ENCODE assay signal across 19 cellular contexts in the genomic region with DNA sequence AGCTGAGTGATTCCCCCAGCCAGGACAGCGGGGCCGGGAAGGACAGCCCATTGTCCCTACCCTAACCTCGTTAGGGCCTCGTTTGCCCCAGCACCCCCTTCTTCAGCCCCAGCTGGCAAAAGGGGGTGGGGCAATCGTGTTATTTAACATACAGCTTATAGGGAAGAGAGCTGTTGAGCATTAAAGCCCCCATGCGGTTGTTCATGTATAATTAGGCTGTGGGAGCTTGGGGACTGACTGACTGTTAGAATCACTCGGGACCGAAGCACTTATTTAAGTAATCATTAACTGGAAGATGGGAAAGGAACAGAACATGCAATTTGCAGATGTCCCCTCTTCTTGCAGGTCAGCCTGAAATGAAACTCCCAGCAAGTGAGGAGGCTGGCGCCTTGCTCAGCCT.
DNase-seq lines count a peak whose midpoint lies in the region; ATAC-seq and TF ChIP-seq lines count a peak whose summit lies in the region.
"Had no signal": no experiment of that assay in that cellular context is flagged by ENCODE, and none has a peak within 500 bp of the region (broad histone marks: within the 10 kb centered on the region; RNA-seq: fewer than 3 reads in every experiment).

No MANE protein-coding gene starts in this region.

- CTCF ChIA-PET in activated B cell treated with CpG ODN at 0.5 μM for 24 hours (lab: Charles Lee) (interaction anchor here (0.9 to 2.4 kb wide), 6 partner anchors 72 to 95 kb away, joined by 3 to 9 read pairs (median 6); no protein-coding TSS in a partner anchor), Calu3 (lab: Charles Lee) (interaction anchor here (0.6 kb wide), 1 partner anchor 83 kb away, joined by 5 read pairs; no protein-coding TSS in a partner anchor)

- H3K4me3 Mint-ChIP-seq in activated B cell treated with CpG ODN at 0.5 μM for 24 hours: peak overlapping the region; percentile 73
- peak overlapping the region in 4 of 10 donors; percentile 5 to 54 (median 33) for H3K4me3 Mint-ChIP-seq in naive thymus-derived CD8-positive, alpha-beta T cell
- H3K4me3 Mint-ChIP-seq in Calu3 (ENCODE audit: low read depth, unreplicated experiment): no peak overlapping the region
- no peak overlapping the region for H3K4me3 Mint-ChIP-seq in activated T-cell treated with anti-CD3 and anti-CD28 coated beads, Interleukin-2, amount 50 U/mL, for 4 hours
- H3K4me3 Mint-ChIP-seq: activated CD8-positive, alpha-beta memory T cell treated with anti-CD3 and anti-CD28 coated beads, Interleukin-2, amount 10 ng/mL, durations not matched to agents 7 days and 5 days; stimulated activated naive CD8-positive, alpha-beta T cell treated with anti-CD3 and anti-CD28 coated beads, Interleukin-15, Interleukin-2, amounts not matched to agents 100 ng/mL and 50 ng/mL, for 24 hours had no signal

- H3K9me3 ChIP-seq in BLaER1: no peaks in the 10 kb centered on the region
- H3K9me3 ChIP-seq: ascending aorta had no signal

- no peaks in the 10 kb centered on the region for H3K27me3 ChIP-seq in BLaER1
- H3K27me3 ChIP-seq: ascending aorta had no signal

- H3K36me3 Mint-ChIP-seq in activated B cell treated with CpG ODN at 0.5 μM for 24 hours (ENCODE audit: low read depth) (peaks cover 11% of the 10 kb centered on the region), Calu3 (ENCODE audit: insufficient read depth, unreplicated experiment) (no peaks in the 10 kb centered on the region)
- peaks cover 0 to 12% (median 10%) of the 10 kb centered on the region in 3 donors for H3K36me3 Mint-ChIP-seq in naive thymus-derived CD8-positive, alpha-beta T cell
- H3K36me3 Mint-ChIP-seq in activated T-cell treated with anti-CD3 and anti-CD28 coated beads, Interleukin-2, amount 50 U/mL, for 4 hours (ENCODE audit: insufficient read depth): peaks cover 12% of the 10 kb centered on the region
- H3K36me3 Mint-ChIP-seq: activated CD8-positive, alpha-beta memory T cell treated with anti-CD3 and anti-CD28 coated beads, Interleukin-2, amount 10 ng/mL, durations not matched to agents 7 days and 5 days had no signal

- H3K4me1 Mint-ChIP-seq in activated B cell treated with CpG ODN at 0.5 μM for 24 hours (peaks cover 34% of the 10 kb centered on the region), Calu3 (ENCODE audit: low read depth, unreplicated experiment) (no peaks in the 10 kb centered on the region)
- peaks cover 14 to 42% (median 28%) of the 10 kb centered on the region in 4 donors for H3K4me1 Mint-ChIP-seq in naive thymus-derived CD8-positive, alpha-beta T cell
- H3K4me1 Mint-ChIP-seq in activated T-cell treated with anti-CD3 and anti-CD28 coated beads, Interleukin-2, amount 50 U/mL, for 4 hours (ENCODE audit: low read depth): peaks cover 12% of the 10 kb centered on the region

- peak overlapping the region; percentile 21 for H3K27ac Mint-ChIP-seq in activated B cell treated with CpG ODN at 0.5 μM for 24 hours
- peak overlapping the region in 7 of 10 donors; percentile 15 to 77 (median 54) for H3K27ac Mint-ChIP-seq in naive thymus-derived CD8-positive, alpha-beta T cell
- no peak overlapping the region for H3K27ac Mint-ChIP-seq in Calu3 (ENCODE audit: unreplicated experiment)
- H3K27ac Mint-ChIP-seq: activated CD8-positive, alpha-beta memory T cell treated with anti-CD3 and anti-CD28 coated beads, Interleukin-2, amount 10 ng/mL, durations not matched to agents 7 days and 5 days; stimulated activated naive CD8-positive, alpha-beta T cell treated with anti-CD3 and anti-CD28 coated beads, Interleukin-15, Interleukin-2, amounts not matched to agents 100 ng/mL and 50 ng/mL, for 24 hours had no signal

- peaks cover 93% of the 10 kb centered on the region for H3K4me1 ChIP-seq in BLaER1
- H3K4me1 ChIP-seq: ascending aorta, parathyroid adenoma had no signal

- ATAC-seq in activated B cell treated with CpG ODN at 0.5 μM for 24 hours (ENCODE audit: low read depth): peak; percentile 26
- peak in 1 of 2 donors; percentile 6 for ATAC-seq in naive thymus-derived CD8-positive, alpha-beta T cell
- no peak for ATAC-seq in activated T-cell treated with anti-CD3 and anti-CD28 coated beads, Interleukin-2, amount 50 U/mL, for 4 hours
- no peak for ATAC-seq in GM19455 (IDR thresholded peaks at IDR 0.05; ENCODE audit: unreplicated experiment)
- ATAC-seq: activated CD8-positive, alpha-beta memory T cell treated with anti-CD3 and anti-CD28 coated beads, Interleukin-2, amount 10 ng/mL, durations not matched to agents 7 days and 5 days had no signal

- peaks cover 57% of the 10 kb centered on the region for H3K36me3 ChIP-seq in BLaER1
- H3K36me3 ChIP-seq: ascending aorta had no signal

- TF ChIP-seq CTCF in activated B cell treated with CpG ODN at 0.5 μM for 24 hours (IDR thresholded peaks at IDR 0.05) (no peak), Calu3 (IDR thresholded peaks at IDR 0.05; ENCODE audit: unreplicated experiment) (no peak)

- POLR2A ChIA-PET in activated B cell treated with CpG ODN at 0.5 μM for 24 hours (lab: Charles Lee): interaction anchor here (0.5 to 1.9 kb wide), 3 partner anchors 60 to 95 kb away, joined by 4 to 9 read pairs (median 4); no protein-coding TSS in a partner anchor
- POLR2A ChIA-PET in naive thymus-derived CD8-positive, alpha-beta T cell (lab: Charles Lee): interaction anchor here (0.6 to 1.4 kb wide), 2 partner anchors 66 to 71 kb away, joined by 3 read pairs; no protein-coding TSS in a partner anchor

- peak overlapping the region; percentile 83 for H3K27ac ChIP-seq in BLaER1
- H3K27ac ChIP-seq: ascending aorta, parathyroid adenoma had no signal

- BruUV-seq in Calu3 (replicated peaks; lab: Mats Ljungman, UMichigan): no TSS peak

- DNase-seq in MV-4-11 (lab: John Stamatoyannopoulos, UW): peak; percentile 52
- DNase-seq in activated B cell treated with CpG ODN at 0.5 μM for 24 hours: peak; percentile 21
- no peak for DNase-seq in naive thymus-derived CD8-positive, alpha-beta T cell
- DNase-seq in Calu3: no peak
- no peak for DNase-seq in NCI-H146 treated with DMSO at 0.1 percent for 48 hours (lab: John Stamatoyannopoulos, UW; ENCODE audit: unreplicated experiment)
- no peak for DNase-seq in activated T-cell treated with anti-CD3 and anti-CD28 coated beads, Interleukin-2, amount 50 U/mL, for 4 hours
- DNase-seq: activated CD4-positive, CD25-positive, alpha-beta regulatory T cell; activated CD8-positive, alpha-beta memory T cell treated with anti-CD3 and anti-CD28 coated beads, Interleukin-2, amount 10 ng/mL, durations not matched to agents 7 days and 5 days; activated naive CD4-positive, alpha-beta T cell; cortex of kidney; head of caudate nucleus; NCI-H1105; NCI-H446 had no signal

- H4K20me1 ChIP-seq in BLaER1: peaks cover 91% of the 10 kb centered on the region

- H3K9me3 Mint-ChIP-seq in activated B cell treated with CpG ODN at 0.5 μM for 24 hours: no peaks in the 10 kb centered on the region
- peaks cover 0 to 2% (median 0%) of the 10 kb centered on the region in 9 donors for H3K9me3 Mint-ChIP-seq in naive thymus-derived CD8-positive, alpha-beta T cell
- H3K9me3 Mint-ChIP-seq in Calu3 (ENCODE audit: low read depth, unreplicated experiment): no peaks in the 10 kb centered on the region
- no peaks in the 10 kb centered on the region for H3K9me3 Mint-ChIP-seq in activated T-cell treated with anti-CD3 and anti-CD28 coated beads, Interleukin-2, amount 50 U/mL, for 4 hours
- H3K9me3 Mint-ChIP-seq: stimulated activated naive CD8-positive, alpha-beta T cell treated with anti-CD3 and anti-CD28 coated beads, Interleukin-15, Interleukin-2, amounts not matched to agents 100 ng/mL and 50 ng/mL, for 24 hours had no signal

- intact Hi-C loops in activated B cell treated with CpG ODN at 0.5 μM for 24 hours (cut with micrococcal nuclease): loop anchor here (2.0 to 5.0 kb wide), 2 partner anchors 71 to 104 kb away; no protein-coding TSS in a partner anchor
- intact Hi-C loops in Calu3 (cut with micrococcal nuclease; ENCODE audit: unreplicated experiment): no loop called here

- peak overlapping the region; percentile 52; the same call in 1 of the 2 replicates for H3K9ac ChIP-seq in BLaER1
- H3K9ac ChIP-seq: parathyroid adenoma had no signal

- peak overlapping the region; percentile 78 for H3K4me2 ChIP-seq in BLaER1

- peak overlapping the region; percentile 44 for H3K4me3 ChIP-seq in BLaER1
- H3K4me3 ChIP-seq: ascending aorta, GM12878 had no signal

- peaks cover 3% of the 10 kb centered on the region for H3K27me3 Mint-ChIP-seq in activated B cell treated with CpG ODN at 0.5 μM for 24 hours
- H3K27me3 Mint-ChIP-seq in naive thymus-derived CD8-positive, alpha-beta T cell: peaks cover 0 to 2% (median 0%) of the 10 kb centered on the region in 5 donors
- no peaks in the 10 kb centered on the region for H3K27me3 Mint-ChIP-seq in Calu3 (ENCODE audit: unreplicated experiment)
- no peaks in the 10 kb centered on the region for H3K27me3 Mint-ChIP-seq in activated T-cell treated with anti-CD3 and anti-CD28 coated beads, Interleukin-2, amount 50 U/mL, for 4 hours (ENCODE audit: low read depth)
- H3K27me3 Mint-ChIP-seq: activated CD8-positive, alpha-beta memory T cell treated with anti-CD3 and anti-CD28 coated beads, Interleukin-2, amount 10 ng/mL, durations not matched to agents 7 days and 5 days; stimulated activated naive CD8-positive, alpha-beta T cell treated with anti-CD3 and anti-CD28 coated beads, Interleukin-15, Interleukin-2, amounts not matched to agents 100 ng/mL and 50 ng/mL, for 24 hours had no signal

Comparison
In these comparisons a context has a peak if more than half of its experiments do, and no peak if none do; other contexts are left out.
1. DNase-seq: peak in MV-4-11 (single experiment) and activated B cell treated with CpG ODN at 0.5 μM for 24 hours (single experiment); none in naive thymus-derived CD8-positive, alpha-beta T cell (0 of 10), Calu3 (single experiment), NCI-H146 treated with DMSO at 0.1 percent for 48 hours (single experiment) and activated T-cell treated with anti-CD3 and anti-CD28 coated beads, Interleukin-2, amount 50 U/mL, for 4 hours (single experiment).